ENCODE assay signal across 1 cellular context in genomic region chr1:14983277-14983676, GRCh38.
TF ChIP-seq lines count a peak whose summit lies in the region.

No MANE protein-coding gene starts in this region.

TF ChIP-seq in GM23338, 12 proteins besides CTCF, POLR2A, EP300 and RAD21 (continued from another document):
- TF ChIP-seq ZNF462 (CRISPR knock-in tag; IDR thresholded peaks at IDR 0.05) (no peak), JUNB (IDR thresholded peaks at IDR 0.05; ENCODE audit: unreplicated experiment) (no peak)
- TF ChIP-seq, protein P1, sequence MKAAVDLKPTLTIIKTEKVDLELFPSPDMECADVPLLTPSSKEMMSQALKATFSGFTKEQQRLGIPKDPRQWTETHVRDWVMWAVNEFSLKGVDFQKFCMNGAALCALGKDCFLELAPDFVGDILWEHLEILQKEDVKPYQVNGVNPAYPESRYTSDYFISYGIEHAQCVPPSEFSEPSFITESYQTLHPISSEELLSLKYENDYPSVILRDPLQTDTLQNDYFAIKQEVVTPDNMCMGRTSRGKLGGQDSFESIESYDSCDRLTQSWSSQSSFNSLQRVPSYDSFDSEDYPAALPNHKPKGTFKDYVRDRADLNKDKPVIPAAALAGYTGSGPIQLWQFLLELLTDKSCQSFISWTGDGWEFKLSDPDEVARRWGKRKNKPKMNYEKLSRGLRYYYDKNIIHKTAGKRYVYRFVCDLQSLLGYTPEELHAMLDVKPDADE (IDR thresholded peaks at IDR 0.05) = no peak
TF ChIP-seq in GM23338: peak in this region for 0.
